Comparison of ENCODE assay signal across 12 cellular contexts in the genomic region with DNA sequence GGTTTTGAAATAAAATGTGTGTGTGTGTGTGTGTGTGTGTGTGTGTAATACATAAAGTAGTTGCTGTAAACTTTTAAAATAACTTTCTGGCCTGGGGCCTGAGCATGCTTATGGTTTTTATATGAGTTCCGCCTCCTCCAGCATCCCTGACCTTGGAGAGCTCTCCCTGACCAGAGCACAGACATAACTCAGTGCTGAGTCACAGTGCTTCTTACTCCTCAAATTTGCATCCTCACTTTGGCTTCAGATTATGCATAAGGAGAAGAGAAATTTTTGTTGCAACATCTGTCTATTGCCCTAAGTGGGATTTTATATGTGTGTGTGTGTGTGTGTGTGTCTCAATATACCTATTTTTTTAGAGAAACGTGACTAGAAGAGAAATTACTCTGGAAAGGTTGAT.
DNase-seq lines count a peak whose midpoint lies in the region; ATAC-seq and TF ChIP-seq lines count a peak whose summit lies in the region.
"Had no signal": no experiment of that assay in that cellular context is flagged by ENCODE, and none has a peak within 500 bp of the region (broad histone marks: within the 10 kb centered on the region; RNA-seq: fewer than 3 reads in every experiment).

No MANE protein-coding gene starts in this region.

- CTCF ChIA-PET in IMR-90 (lab: Yijun Ruan, JAX), result no interaction called here
- CTCF ChIA-PET in WTC11 (lab: Charles Lee), result interaction anchor here (0.6 to 3.3 kb wide), 17 partner anchors 8 to 447 kb away, joined by 3 to 27 read pairs (median 4); no protein-coding TSS in a partner anchor

- in situ Hi-C loops in IMR-90 (cut with MboI; ENCODE audit: low sequenced_read_pairs), result no loop called here

- H3K9me3 ChIP-seq in IMR-90 (ENCODE audit: control insufficient read depth, insufficient read depth, low read length) (no peaks in the 10 kb centered on the region), heart right ventricle (peaks cover 0 to 5% (median 0%) of the 10 kb centered on the region in 11 donors), psoas muscle (no peaks in the 10 kb centered on the region)
- H3K9me3 ChIP-seq: uterus had no signal

- WGBS in IMR-90 (ENCODE audit: extremely low coverage in 2 of 2, insufficient read length in 1 of 2), 2 experiments, result no CpG with 5 or more reads among the region's 2 CpGs
- 58 to 64% methylated on average over 2 of the region's 2 CpGs for WGBS in heart right ventricle, 2 donors
- 58 to 64% (median 63%) methylated on average over 2 of the region's 2 CpGs for WGBS in psoas muscle, 3 donors

- no peak for TF ChIP-seq POLR2A in IMR-90 (IDR thresholded peaks at IDR 0.05; ENCODE audit: low read depth, low read length)

- H3K4me1 Mint-ChIP-seq in WTC11, result peaks cover 64% of the 10 kb centered on the region
- peaks cover 12% of the 10 kb centered on the region for H3K4me1 Mint-ChIP-seq in type B pancreatic cell (ENCODE audit: unreplicated experiment)
- peaks cover 20% of the 10 kb centered on the region for H3K4me1 Mint-ChIP-seq in stimulated activated naive CD8-positive, alpha-beta T cell treated with anti-CD3 and anti-CD28 coated beads, Interleukin-15, amount 100 ng/mL, for 72 hours

- no peak overlapping the region for H2AFZ ChIP-seq in IMR-90 (replicated peaks; ENCODE audit: low read length, poor library complexity)

- TF ChIP-seq CTCF in IMR-90 (conservative IDR thresholded peaks at IDR 0.05; ENCODE audit: low read depth, low read length) (no peak), WTC11 (IDR thresholded peaks at IDR 0.05) (no peak), heart right ventricle (IDR thresholded peaks at IDR 0.05) (no peak), psoas muscle (IDR thresholded peaks at IDR 0.05) (no peak), type B pancreatic cell (conservative IDR thresholded peaks at IDR 0.05) (no peak)

- H3K27ac ChIP-seq in IMR-90 (ENCODE audit: insufficient read depth, low read length) (no peak overlapping the region), heart right ventricle (no peak overlapping the region), psoas muscle (no peak overlapping the region)
- H3K27ac ChIP-seq: uterus had no signal

- H3K9ac ChIP-seq in IMR-90 (ENCODE audit: low read depth, low read length), result no peak overlapping the region

- POLR2A ChIA-PET in IMR-90 (lab: Charles Lee; ENCODE audit: unreplicated experiment), result no interaction called here
- POLR2A ChIA-PET in WTC11 (lab: Charles Lee), result interaction anchor here (0.8 to 1.3 kb wide), 2 partner anchors 7 to 229 kb away, joined by 3 to 4 read pairs; no protein-coding TSS in a partner anchor

- peaks cover 9% of the 10 kb centered on the region for H3K36me3 Mint-ChIP-seq in WTC11
- H3K36me3 Mint-ChIP-seq in type B pancreatic cell, result no peaks in the 10 kb centered on the region

- no peak overlapping the region for H3K4me2 ChIP-seq in IMR-90 (ENCODE audit: low read depth, low read length)

- no peaks in the 10 kb centered on the region for H3K36me3 ChIP-seq in IMR-90 (ENCODE audit: control insufficient read depth, insufficient read depth, low read length)
- H3K36me3 ChIP-seq in heart right ventricle, result peaks cover 0 to 6% (median 0%) of the 10 kb centered on the region in 9 donors
- H3K36me3 ChIP-seq in psoas muscle (ENCODE audit: insufficient read depth in 1 of 2, low read depth in 1 of 2), result no peaks in the 10 kb centered on the region
- H3K36me3 ChIP-seq: uterus had no signal

- H3K9me1 ChIP-seq in IMR-90 (ENCODE audit: insufficient read depth, low read length), result no peaks in the 10 kb centered on the region

- DNase-seq in IMR-90 (peak; percentile 16), WTC11 (ENCODE audit: low spot score) (peak; percentile 26), heart right ventricle (no peak), psoas muscle (no peak), type B pancreatic cell (ENCODE audit: extremely low spot score, unreplicated experiment) (no peak), NCI-H1105 treated with DMSO at 0.1 percent for 48 hours (lab: John Stamatoyannopoulos, UW) (no peak)
- no peak for DNase-seq in stimulated activated naive CD8-positive, alpha-beta T cell treated with anti-CD3 and anti-CD28 coated beads, Interleukin-15, amount 100 ng/mL, for 72 hours
- DNase-seq: activated CD4-positive, CD25-positive, alpha-beta regulatory T cell treated with anti-CD3 and anti-CD28 coated beads, Interleukin-2, amount 50 U/mL, for 72 hours; central memory CD4-positive, alpha-beta T cell; stimulated activated CD4-positive, alpha-beta T cell treated with anti-CD3 and anti-CD28 coated beads, Interleukin-2, amount 100 ng/mL, for 24 hours had no signal

- H3K4me1 ChIP-seq in IMR-90 (ENCODE audit: control insufficient read depth, insufficient read depth, low read length) (no peaks in the 10 kb centered on the region), heart right ventricle (peaks cover 0 to 34% (median 0%) of the 10 kb centered on the region in 9 donors), psoas muscle (no peaks in the 10 kb centered on the region)
- H3K4me1 ChIP-seq: uterus had no signal

- no peak overlapping the region for H4K8ac ChIP-seq in IMR-90 (ENCODE audit: low read depth in 2 of 2, low read length in 2 of 2)

- H3K27me3 Mint-ChIP-seq in WTC11 (ENCODE audit: low read depth) (no peaks in the 10 kb centered on the region), type B pancreatic cell (no peaks in the 10 kb centered on the region)
- H3K27me3 Mint-ChIP-seq in stimulated activated naive CD8-positive, alpha-beta T cell treated with anti-CD3 and anti-CD28 coated beads, Interleukin-15, amount 100 ng/mL, for 72 hours, result no peaks in the 10 kb centered on the region

- H3K27ac Mint-ChIP-seq in WTC11, result peak overlapping the region; percentile 99
- H3K27ac Mint-ChIP-seq in type B pancreatic cell, result no peak overlapping the region
- no peak overlapping the region for H3K27ac Mint-ChIP-seq in stimulated activated naive CD8-positive, alpha-beta T cell treated with anti-CD3 and anti-CD28 coated beads, Interleukin-15, amount 100 ng/mL, for 72 hours

- H3K27me3 ChIP-seq in IMR-90 (ENCODE audit: control insufficient read depth, insufficient read depth, low read length) (no peaks in the 10 kb centered on the region), heart right ventricle (no peaks in the 10 kb centered on the region), psoas muscle (ENCODE audit: insufficient read depth in 3 of 3, low read length in 2 of 3) (no peaks in the 10 kb centered on the region)
- H3K27me3 ChIP-seq: uterus had no signal

- no peak overlapping the region for H2AK5ac ChIP-seq in IMR-90 (ENCODE audit: low read depth, low read length)

- no peak overlapping the region for H2BK120ac ChIP-seq in IMR-90 (ENCODE audit: low read depth, low read length)

- H3K23ac ChIP-seq in IMR-90 (ENCODE audit: low read depth, low read length), result no peak overlapping the region

- dilution Hi-C loops in IMR-90 (cut with HindIII; ENCODE audit: low sequenced_read_pairs, unreplicated experiment), result no loop called here

- H2AK9ac ChIP-seq in IMR-90 (replicated peaks; ENCODE audit: low read depth, low read length, poor library complexity), result no peak overlapping the region

- BruUV-seq in IMR-90 (replicated peaks; lab: Mats Ljungman, UMichigan), result no TSS peak

- no peak overlapping the region for H4K91ac ChIP-seq in IMR-90 (ENCODE audit: insufficient read depth, low read depth, low read length)

- no peaks in the 10 kb centered on the region for H4K20me1 ChIP-seq in IMR-90 (ENCODE audit: insufficient read depth, low read length)

- no peak overlapping the region for H2BK15ac ChIP-seq in IMR-90 (ENCODE audit: low read depth, low read length)

- no peak overlapping the region for H2BK20ac ChIP-seq in IMR-90 (ENCODE audit: low read depth, low read length)

- no peak overlapping the region for H3K56ac ChIP-seq in IMR-90 (ENCODE audit: extremely low read depth, insufficient read depth, low read length)

- H3K4me3 ChIP-seq in IMR-90 (ENCODE audit: insufficient read depth, low read depth, low read length) (no peak overlapping the region), heart right ventricle (no peak overlapping the region), psoas muscle (no peak overlapping the region)
- H3K4me3 ChIP-seq: uterus had no signal

- no peak overlapping the region for H3K4ac ChIP-seq in IMR-90 (ENCODE audit: low read depth, low read length)

- no peak overlapping the region for H2BK5ac ChIP-seq in IMR-90 (ENCODE audit: low read depth, low read length, poor library complexity, severe bottlenecking)

- H3K79me1 ChIP-seq in IMR-90 (ENCODE audit: low read depth in 1 of 2, low read length in 2 of 2), result no peaks in the 10 kb centered on the region

- no peak overlapping the region for H3K14ac ChIP-seq in IMR-90 (replicated peaks; ENCODE audit: low read depth, low read length)

- no peak overlapping the region for H3K18ac ChIP-seq in IMR-90 (ENCODE audit: low read depth, low read length)

- no peak for TF ChIP-seq RAD21 in IMR-90 (IDR thresholded peaks at IDR 0.05; ENCODE audit: low read length)

- H3K9me3 Mint-ChIP-seq in WTC11 (peaks cover 2% of the 10 kb centered on the region), type B pancreatic cell (no peaks in the 10 kb centered on the region)
- H3K9me3 Mint-ChIP-seq in stimulated activated naive CD8-positive, alpha-beta T cell treated with anti-CD3 and anti-CD28 coated beads, Interleukin-15, amount 100 ng/mL, for 72 hours, result no peaks in the 10 kb centered on the region

- H4K5ac ChIP-seq in IMR-90 (ENCODE audit: low read depth, low read length), result no peak overlapping the region

- intact Hi-C loops in IMR-90 (cut with micrococcal nuclease) (no loop called here), heart right ventricle (cut with DNase I) (no loop called here), psoas muscle (cut with DNase I) (no loop called here)

- no peak for ATAC-seq in IMR-90 (ENCODE audit: low read depth)
- peak; percentile 83 for ATAC-seq in WTC11
- peak in 5 of 8 donors; percentile 62 to 85 (median 65) for ATAC-seq in heart right ventricle
- ATAC-seq in psoas muscle, result peak in 3 of 4 donors; percentile 47 to 75 (median 68)
- ATAC-seq in GM21528 (IDR thresholded peaks at IDR 0.05; ENCODE audit: low FRiP score, unreplicated experiment), result no peak
- ATAC-seq in stimulated activated naive CD8-positive, alpha-beta T cell treated with anti-CD3 and anti-CD28 coated beads, Interleukin-15, amount 100 ng/mL, for 72 hours, result no peak

- H3K4me3 Mint-ChIP-seq in WTC11 (peak overlapping the region; percentile 41), type B pancreatic cell (no peak overlapping the region)
- no peak overlapping the region for H3K4me3 Mint-ChIP-seq in stimulated activated naive CD8-positive, alpha-beta T cell treated with anti-CD3 and anti-CD28 coated beads, Interleukin-15, amount 100 ng/mL, for 72 hours

TF ChIP-seq in IMR-90, 13 proteins besides CTCF, POLR2A, EP300 and RAD21 (continues in another document):
- TF ChIP-seq NFE2L2 (IDR thresholded peaks at IDR 0.05; ENCODE audit: low read depth, low read length) (no peak), MAZ (IDR thresholded peaks at IDR 0.05; ENCODE audit: borderline replicate concordance, low read depth, low read length) (no peak)

TF ChIP-seq in WTC11, 78 proteins besides CTCF, POLR2A, EP300 and RAD21 (continues in another document):
- TF ChIP-seq TEAD4 (CRISPR knock-in tag; IDR thresholded peaks at IDR 0.05), result no peak

Comparison
In these comparisons a context has a peak if more than half of its experiments do, and no peak if none do; other contexts are left out.
1. ATAC-seq: peak in WTC11 (single experiment), heart right ventricle (5 of 8) and psoas muscle (3 of 4); none in IMR-90 (single experiment), GM21528 (single experiment) and stimulated activated naive CD8-positive, alpha-beta T cell treated with anti-CD3 and anti-CD28 coated beads, Interleukin-15, amount 100 ng/mL, for 72 hours (single experiment).
2. DNase-seq: peak in IMR-90 (single experiment) and WTC11 (single experiment); none in heart right ventricle (0 of 2), psoas muscle (0 of 2), type B pancreatic cell (single experiment), stimulated activated naive CD8-positive, alpha-beta T cell treated with anti-CD3 and anti-CD28 coated beads, Interleukin-15, amount 100 ng/mL, for 72 hours (0 of 2) and NCI-H1105 treated with DMSO at 0.1 percent for 48 hours (single experiment).